In genomic region chr2:42169100-42169868, GRCh38 we compare ENCODE assay signal across 8 cellular contexts. TPM values are rescaled to one million over a fixed set of nuclear protein-coding genes. Genes with fewer than 3 reads are reported as not detected.
DNase-seq lines count a peak whose midpoint lies in the region; ATAC-seq and TF ChIP-seq lines count a peak whose summit lies in the region.

Gene EML4, plus strand, starts transcription at chr2:42169353. Its CDS starts 259 bp downstream, at chr2:42169612.

- peaks cover 20 to 35% (median 25%) of the 10 kb centered on the region in 10 experiments for H3K4me1 ChIP-seq in BLaER1 treated with 17β-estradiol and CSF1 and Interleukin-3, amounts not matched to agents 10 nM and 100 nM
- peaks cover 10 to 31% (median 13%) of the 10 kb centered on the region in 4 donors for H3K4me1 ChIP-seq in liver (ENCODE audit: control insufficient read depth in 4 of 4, insufficient read depth in 4 of 4, low read length in 3 of 4)

- H3K27ac ChIP-seq in BLaER1 treated with 17β-estradiol and CSF1 and Interleukin-3, amounts not matched to agents 10 nM and 100 nM: peak within 1 kb of the TSS; percentile 86 to 96 (median 91)
- peak within 1 kb of the TSS; percentile 94 to 97 for H3K27ac ChIP-seq in liver (ENCODE audit: low read depth in 1 of 2, low read length in 2 of 2)

- ATAC-seq in GM19351 (IDR thresholded peaks at IDR 0.05; ENCODE audit: unreplicated experiment): peak; percentile 72
- ATAC-seq in HG03520 (IDR thresholded peaks at IDR 0.05; ENCODE audit: unreplicated experiment): peak; percentile 70

- peak within 1 kb of the TSS; percentile 89 to 96 (median 93) for H3K9ac ChIP-seq in BLaER1 treated with 17β-estradiol and CSF1 and Interleukin-3, amounts not matched to agents 10 nM and 100 nM
- peak within 1 kb of the TSS; percentile 85 to 94 for H3K9ac ChIP-seq in liver (ENCODE audit: low read depth in 1 of 2, low read length in 2 of 2)

- peak within 1 kb of the TSS; percentile 81 to 96 (median 91) for H3K4me3 ChIP-seq in BLaER1 treated with 17β-estradiol and CSF1 and Interleukin-3, amounts not matched to agents 10 nM and 100 nM
- peak within 1 kb of the TSS; percentile 89 to 98 (median 97) for H3K4me3 ChIP-seq in liver (ENCODE audit: low read depth in 1 of 3, low read length in 3 of 3)

- no peak for TF ChIP-seq CTCF in liver (IDR thresholded peaks at IDR 0.05; ENCODE audit: low read depth, low read length, missing input control)

- H3K36me3 ChIP-seq in BLaER1 treated with 17β-estradiol and CSF1 and Interleukin-3, amounts not matched to agents 10 nM and 100 nM: no peaks in the 10 kb centered on the region
- no peaks in the 10 kb centered on the region for H3K36me3 ChIP-seq in liver (ENCODE audit: control insufficient read depth in 4 of 4, insufficient read depth in 3 of 4, low read depth in 1 of 4, low read length in 3 of 4)

- peak within 1 kb of the TSS; percentile 83 to 96 (median 92) for H3K4me2 ChIP-seq in BLaER1 treated with 17β-estradiol and CSF1 and Interleukin-3, amounts not matched to agents 10 nM and 100 nM

- peaks cover 0 to 5% (median 0%) of the 10 kb centered on the region in 11 experiments; a peak in 4 of 22 replicates for H3K9me3 ChIP-seq in BLaER1 treated with 17β-estradiol and CSF1 and Interleukin-3, amounts not matched to agents 10 nM and 100 nM (replicated peaks in 1 of 11)
- H3K9me3 ChIP-seq in liver (ENCODE audit: control insufficient read depth in 4 of 4, low read length in 3 of 4): no peaks in the 10 kb centered on the region

- no peaks in the 10 kb centered on the region for H3K27me3 ChIP-seq in BLaER1 treated with 17β-estradiol and CSF1 and Interleukin-3, amounts not matched to agents 10 nM and 100 nM
- no peaks in the 10 kb centered on the region for H3K27me3 ChIP-seq in liver (ENCODE audit: control insufficient read depth in 4 of 4, insufficient read depth in 4 of 4, low read length in 3 of 4)

- under 1% methylated on average over 87 of the region's 87 CpGs for WGBS in liver

- peaks cover 9 to 46% (median 21%) of the 10 kb centered on the region in 11 experiments; a peak in 17 of 22 replicates for H4K20me1 ChIP-seq in BLaER1 treated with 17β-estradiol and CSF1 and Interleukin-3, amounts not matched to agents 10 nM and 100 nM

- peak in 1 of 2 donors; percentile 24 for TF ChIP-seq RAD21 in liver (IDR thresholded peaks at IDR 0.05)

- DNase-seq in NCI-H748 treated with DMSO at 0.1 percent for 48 hours (lab: John Stamatoyannopoulos, UW) (peak; percentile 63), dermis microvascular lymphatic vessel endothelial cell (ENCODE audit: low read depth in 2 of 2) (peak; percentile 78 to 87)
- peak; percentile 82 to 83 for DNase-seq in activated CD4-positive, alpha-beta T cell treated with anti-CD3 and anti-CD28 coated beads, Interleukin-2, amount 50 U/mL, for 4 hours
- peak; percentile 88 for DNase-seq in stimulated activated CD4-positive, alpha-beta T cell treated with anti-CD3 and anti-CD28 coated beads, Interleukin-4, amount 100 ng/mL, for 1 hour

TF ChIP-seq in liver, 16 proteins besides CTCF, POLR2A, EP300 and RAD21:
- TF ChIP-seq SP1 (IDR thresholded peaks at IDR 0.05) (peak; percentile 27), YY1 (IDR thresholded peaks at IDR 0.05) (peak; percentile 65), RXRA (IDR thresholded peaks at IDR 0.05) (no peak), JUND (IDR thresholded peaks at IDR 0.05) (no peak)

RNA-seq across cellular contexts. Expression of gene EML4, which starts in this region (rescaled TPM):
- total RNA-seq in dermis microvascular lymphatic vessel endothelial cell (14.2 and 18.1 TPM in 2 replicates), liver (10 to 100 TPM; 34.5 to 49.6 TPM)
- 10 to 100 TPM; 12.8 to 35.1 TPM for polyA plus RNA-seq in liver

Comparison
In these comparisons a context has a peak if more than half of its experiments do, and no peak if none do; other contexts are left out.
1. Peak in every context shown above with its lines: DNase-seq, ATAC-seq, H3K4me3 ChIP-seq and H3K27ac ChIP-seq.